28 cellular contexts compared by ENCODE assay signal in the genomic region with DNA sequence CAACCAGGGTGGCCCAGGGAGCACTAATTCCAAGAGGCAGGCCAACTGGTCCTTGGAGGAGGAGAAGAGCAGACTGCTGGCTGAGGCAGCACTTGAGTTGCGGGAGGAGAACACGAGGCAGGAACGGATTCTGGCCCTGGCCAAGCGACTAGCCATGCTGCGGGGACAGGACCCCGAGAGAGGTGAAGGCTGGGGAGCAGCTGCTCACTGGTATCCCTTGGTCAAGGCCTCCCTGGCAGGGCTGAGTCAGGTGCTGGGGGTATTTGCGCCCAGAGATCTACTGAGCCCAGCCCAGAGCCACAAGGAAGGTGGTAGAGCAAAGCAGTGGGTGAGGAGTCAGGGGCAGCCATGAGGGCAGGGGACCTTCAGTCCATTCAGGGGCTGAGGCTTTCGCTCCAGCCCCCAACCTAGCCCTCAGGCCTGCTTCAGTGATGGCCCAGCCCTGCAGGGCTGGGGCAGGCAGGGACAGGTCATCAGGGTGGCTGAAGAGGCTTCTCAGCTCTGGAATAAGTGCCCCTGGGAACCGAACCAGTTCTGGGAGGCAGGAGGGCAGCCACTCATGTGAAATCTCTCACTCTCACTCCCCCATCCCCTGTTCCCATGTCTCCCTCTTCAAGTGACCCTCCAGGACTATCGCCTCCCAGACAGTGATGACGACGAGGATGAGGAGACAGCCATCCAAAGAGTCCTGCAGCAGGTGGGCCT. TPM values are rescaled to one million over a fixed set of nuclear protein-coding genes. Genes with fewer than 3 reads are reported as not detected.
"Had no signal": no experiment of that assay in that cellular context is flagged by ENCODE, and none has a peak within 500 bp of the region (broad histone marks: within the 10 kb centered on the region; RNA-seq: fewer than 3 reads in every experiment).

No MANE protein-coding gene starts in this region.

- H3K9me3 ChIP-seq: MG63, Peyer's patch, SJSA1 had no signal

- H3K36me3 ChIP-seq: MG63 had no signal

- H3K4me3 Mint-ChIP-seq: activated CD8-positive, alpha-beta memory T cell treated with anti-CD3 and anti-CD28 coated beads, Interleukin-2, amount 10 ng/mL, durations not matched to agents 7 days and 5 days; activated naive CD4-positive, alpha-beta T cell treated with anti-CD3 and anti-CD28 coated beads for 36 hours; activated naive CD8-positive, alpha-beta T cell; activated T-cell treated with anti-CD3 and anti-CD28 coated beads, Interleukin-2, amount 50 U/mL, for 24 hours; activated T-helper 17 cell treated with anti-CD3 and anti-CD28 coated beads, Interleukin-2, amount 50 U/mL, for 72 hours; brain had no signal

- H3K27ac Mint-ChIP-seq: activated CD8-positive, alpha-beta memory T cell treated with anti-CD3 and anti-CD28 coated beads, Interleukin-2, amount 10 ng/mL, durations not matched to agents 7 days and 5 days; activated naive CD4-positive, alpha-beta T cell treated with anti-CD3 and anti-CD28 coated beads for 36 hours; activated naive CD8-positive, alpha-beta T cell; activated T-cell treated with anti-CD3 and anti-CD28 coated beads, Interleukin-2, amount 50 U/mL, for 24 hours; activated T-helper 17 cell treated with anti-CD3 and anti-CD28 coated beads, Interleukin-2, amount 50 U/mL, for 72 hours; brain had no signal

- H3K27me3 ChIP-seq: MG63, Peyer's patch, SJSA1 had no signal

- H3K9me3 Mint-ChIP-seq: activated naive CD4-positive, alpha-beta T cell treated with anti-CD3 and anti-CD28 coated beads for 36 hours; activated T-cell treated with anti-CD3 and anti-CD28 coated beads, Interleukin-2, amount 50 U/mL, for 24 hours; activated T-helper 17 cell treated with anti-CD3 and anti-CD28 coated beads, Interleukin-2, amount 50 U/mL, for 72 hours; brain had no signal

- ATAC-seq: activated CD8-positive, alpha-beta memory T cell treated with anti-CD3 and anti-CD28 coated beads, Interleukin-2, amount 10 ng/mL, durations not matched to agents 7 days and 5 days; activated T-helper 17 cell treated with anti-CD3 and anti-CD28 coated beads, Interleukin-2, amount 50 U/mL, for 72 hours; HepG2; SK-N-SH treated with all-trans-retinoic acid at 6 μM for 48 hours had no signal

- H3K4me3 ChIP-seq: MG63, Peyer's patch, SJSA1 had no signal

- H3K27me3 Mint-ChIP-seq: activated CD8-positive, alpha-beta memory T cell treated with anti-CD3 and anti-CD28 coated beads, Interleukin-2, amount 10 ng/mL, durations not matched to agents 7 days and 5 days; activated naive CD8-positive, alpha-beta T cell; activated T-cell treated with anti-CD3 and anti-CD28 coated beads, Interleukin-2, amount 50 U/mL, for 24 hours; activated T-helper 17 cell treated with anti-CD3 and anti-CD28 coated beads, Interleukin-2, amount 50 U/mL, for 72 hours; brain had no signal

- DNase-seq: activated CD4-positive, alpha-beta T cell treated with anti-CD3 and anti-CD28 coated beads for 4 hours; activated CD4-positive, alpha-beta T cell treated with anti-CD3 and anti-CD28 coated beads, Interleukin-2, amount 50 U/mL, for 4 hours; activated CD8-positive, alpha-beta memory T cell treated with anti-CD3 and anti-CD28 coated beads, Interleukin-2, amount 10 ng/mL, durations not matched to agents 7 days and 5 days; activated gamma-delta T cell; activated naive CD4-positive, alpha-beta T cell treated with anti-CD3 and anti-CD28 coated beads for 36 hours; activated T-cell treated with anti-CD3 and anti-CD28 coated beads, Interleukin-2, amount 50 U/mL, for 24 hours; amygdala; MG63; MV-4-11; NCI-H1092 treated with DMSO at 0.1 percent for 48 hours; NCI-H1417 treated with DMSO at 0.1 percent for 48 hours; NCI-H1694; NCI-H2029; NCI-H2107; NCI-H446; NCI-H524; Peyer's patch; SHP77; SW 1271; T-helper 9 cell had no signal

- H3K27ac ChIP-seq: Peyer's patch, SJSA1 had no signal

RNA-seq across cellular contexts. Expression of a gene that starts 15.6 kb away (rescaled TPM):
- total RNA-seq: activated CD8-positive, alpha-beta memory T cell treated with anti-CD3 and anti-CD28 coated beads, Interleukin-2, amount 10 ng/mL, durations not matched to agents 7 days and 5 days; activated naive CD4-positive, alpha-beta T cell treated with anti-CD3 and anti-CD28 coated beads for 36 hours; activated T-helper 17 cell treated with anti-CD3 and anti-CD28 coated beads, Interleukin-2, amount 50 U/mL, for 72 hours; astrocyte; SJSA1; T-helper 1 cell treated with Interleukin-12 subunit alpha and Interleukin-12 subunit beta and Interleukin-4 antibody, amounts not matched to agents 30 ng/mL and 1 ng/mL, for 36 hours had no signal

RNA-seq across cellular contexts. Expression of a gene that starts 43.1 kb away (rescaled TPM):
- total RNA-seq: astrocyte had no signal
